In the genomic region with DNA sequence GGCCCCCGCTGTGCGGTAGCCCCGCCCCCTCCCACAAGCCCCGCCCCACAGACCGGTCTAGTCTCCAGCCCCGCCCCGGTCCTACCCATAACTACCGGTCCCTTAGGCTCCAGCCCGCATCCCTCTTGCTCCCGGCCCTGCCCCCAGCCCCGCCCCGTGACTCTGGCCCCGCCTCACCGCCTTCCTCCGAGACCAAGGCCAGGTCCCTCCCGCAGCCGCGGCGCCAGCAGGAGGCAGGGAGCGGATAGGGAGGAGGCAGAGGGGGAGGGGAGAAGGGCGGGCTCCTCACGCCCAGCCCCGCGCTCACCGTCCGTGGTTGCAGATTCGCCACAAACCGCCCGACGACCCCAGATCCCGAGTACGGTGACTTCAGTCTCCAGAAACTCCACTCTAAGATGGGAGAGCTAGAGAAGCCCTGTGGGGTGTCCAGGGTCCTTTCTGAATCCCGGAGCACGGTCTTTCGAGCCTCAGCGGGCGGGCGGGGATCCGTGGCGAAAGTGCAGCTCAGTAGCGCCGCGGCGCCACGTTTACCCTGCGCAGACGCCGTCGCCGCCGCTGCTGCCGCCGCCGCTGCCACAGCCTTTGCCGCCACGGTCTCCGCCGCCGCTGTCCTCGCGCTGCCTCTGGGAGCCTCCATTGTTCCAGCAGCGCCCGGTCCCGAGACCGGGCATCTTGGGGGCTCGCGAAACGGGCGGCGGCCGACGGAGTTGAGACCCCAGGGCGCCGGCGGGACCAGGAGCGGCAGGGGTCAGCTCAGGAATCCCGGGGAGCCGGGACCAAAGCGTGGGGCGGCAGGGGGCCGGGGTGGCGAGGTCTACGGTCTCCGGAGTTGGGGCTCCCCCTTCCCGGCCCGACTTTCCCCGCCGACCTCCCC, we compare ENCODE assay signal across 1 cellular context.
A peak's percentile ranks its signal among the peaks of the same experiment; 100 is the strongest.
TF ChIP-seq lines count a peak whose summit lies in the region.

A gene with protein sequence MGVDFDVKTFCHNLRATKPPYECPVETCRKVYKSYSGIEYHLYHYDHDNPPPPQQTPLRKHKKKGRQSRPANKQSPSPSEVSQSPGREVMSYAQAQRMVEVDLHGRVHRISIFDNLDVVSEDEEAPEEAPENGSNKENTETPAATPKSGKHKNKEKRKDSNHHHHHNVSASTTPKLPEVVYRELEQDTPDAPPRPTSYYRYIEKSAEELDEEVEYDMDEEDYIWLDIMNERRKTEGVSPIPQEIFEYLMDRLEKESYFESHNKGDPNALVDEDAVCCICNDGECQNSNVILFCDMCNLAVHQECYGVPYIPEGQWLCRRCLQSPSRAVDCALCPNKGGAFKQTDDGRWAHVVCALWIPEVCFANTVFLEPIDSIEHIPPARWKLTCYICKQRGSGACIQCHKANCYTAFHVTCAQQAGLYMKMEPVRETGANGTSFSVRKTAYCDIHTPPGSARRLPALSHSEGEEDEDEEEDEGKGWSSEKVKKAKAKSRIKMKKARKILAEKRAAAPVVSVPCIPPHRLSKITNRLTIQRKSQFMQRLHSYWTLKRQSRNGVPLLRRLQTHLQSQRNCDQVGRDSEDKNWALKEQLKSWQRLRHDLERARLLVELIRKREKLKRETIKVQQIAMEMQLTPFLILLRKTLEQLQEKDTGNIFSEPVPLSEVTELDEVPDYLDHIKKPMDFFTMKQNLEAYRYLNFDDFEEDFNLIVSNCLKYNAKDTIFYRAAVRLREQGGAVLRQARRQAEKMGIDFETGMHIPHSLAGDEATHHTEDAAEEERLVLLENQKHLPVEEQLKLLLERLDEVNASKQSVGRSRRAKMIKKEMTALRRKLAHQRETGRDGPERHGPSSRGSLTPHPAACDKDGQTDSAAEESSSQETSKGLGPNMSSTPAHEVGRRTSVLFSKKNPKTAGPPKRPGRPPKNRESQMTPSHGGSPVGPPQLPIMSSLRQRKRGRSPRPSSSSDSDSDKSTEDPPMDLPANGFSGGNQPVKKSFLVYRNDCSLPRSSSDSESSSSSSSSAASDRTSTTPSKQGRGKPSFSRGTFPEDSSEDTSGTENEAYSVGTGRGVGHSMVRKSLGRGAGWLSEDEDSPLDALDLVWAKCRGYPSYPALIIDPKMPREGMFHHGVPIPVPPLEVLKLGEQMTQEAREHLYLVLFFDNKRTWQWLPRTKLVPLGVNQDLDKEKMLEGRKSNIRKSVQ (N-terminal part only) (plus strand): TSS at position 530 of the 874 bp plus-strand sequence. CDS start 2,406 bp downstream, outside the sequence.

TF ChIP-seq in A549, 52 proteins besides CTCF, POLR2A, EP300 and RAD21 (continued from another document):
- TF ChIP-seq, protein P1, sequence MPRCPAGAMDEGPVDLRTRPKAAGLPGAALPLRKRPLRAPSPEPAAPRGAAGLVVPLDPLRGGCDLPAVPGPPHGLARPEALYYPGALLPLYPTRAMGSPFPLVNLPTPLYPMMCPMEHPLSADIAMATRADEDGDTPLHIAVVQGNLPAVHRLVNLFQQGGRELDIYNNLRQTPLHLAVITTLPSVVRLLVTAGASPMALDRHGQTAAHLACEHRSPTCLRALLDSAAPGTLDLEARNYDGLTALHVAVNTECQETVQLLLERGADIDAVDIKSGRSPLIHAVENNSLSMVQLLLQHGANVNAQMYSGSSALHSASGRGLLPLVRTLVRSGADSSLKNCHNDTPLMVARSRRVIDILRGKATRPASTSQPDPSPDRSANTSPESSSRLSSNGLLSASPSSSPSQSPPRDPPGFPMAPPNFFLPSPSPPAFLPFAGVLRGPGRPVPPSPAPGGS (IDR thresholded peaks at IDR 0.05): no peak
- TF ChIP-seq, protein P2, sequence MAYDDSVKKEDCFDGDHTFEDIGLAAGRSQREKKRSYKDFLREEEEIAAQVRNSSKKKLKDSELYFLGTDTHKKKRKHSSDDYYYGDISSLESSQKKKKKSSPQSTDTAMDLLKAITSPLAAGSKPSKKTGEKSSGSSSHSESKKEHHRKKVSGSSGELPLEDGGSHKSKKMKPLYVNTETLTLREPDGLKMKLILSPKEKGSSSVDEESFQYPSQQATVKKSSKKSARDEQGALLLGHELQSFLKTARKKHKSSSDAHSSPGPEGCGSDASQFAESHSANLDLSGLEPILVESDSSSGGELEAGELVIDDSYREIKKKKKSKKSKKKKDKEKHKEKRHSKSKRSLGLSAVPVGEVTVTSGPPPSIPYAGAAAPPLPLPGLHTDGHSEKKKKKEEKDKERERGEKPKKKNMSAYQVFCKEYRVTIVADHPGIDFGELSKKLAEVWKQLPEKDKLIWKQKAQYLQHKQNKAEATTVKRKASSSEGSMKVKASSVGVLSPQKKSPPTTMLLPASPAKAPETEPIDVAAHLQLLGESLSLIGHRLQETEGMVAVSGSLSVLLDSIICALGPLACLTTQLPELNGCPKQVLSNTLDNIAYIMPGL (CRISPR knock-in tag; IDR thresholded peaks at IDR 0.05; ENCODE audit: borderline replicate concordance): peak; percentile 51; the same call in 1 of the 2 replicates
- no peak for TF ChIP-seq PBX3 (IDR thresholded peaks at IDR 0.05)
- no peak for TF ChIP-seq KDM1A (IDR thresholded peaks at IDR 0.05; ENCODE audit: low read depth)
- TF ChIP-seq JUN (IDR thresholded peaks at IDR 0.05): peak; percentile 86 to 90
- TF ChIP-seq MYC (IDR thresholded peaks at IDR 0.05; ENCODE audit: borderline replicate concordance, low read length): peak; percentile 40; the same call in 1 of the 2 replicates
- no peak for TF ChIP-seq HOXB13 (CRISPR knock-in tag; IDR thresholded peaks at IDR 0.05; ENCODE audit: low read depth)
TF ChIP-seq in A549: peak in this region for 8.
